7 cellular contexts compared by ENCODE assay signal in the genomic region with DNA sequence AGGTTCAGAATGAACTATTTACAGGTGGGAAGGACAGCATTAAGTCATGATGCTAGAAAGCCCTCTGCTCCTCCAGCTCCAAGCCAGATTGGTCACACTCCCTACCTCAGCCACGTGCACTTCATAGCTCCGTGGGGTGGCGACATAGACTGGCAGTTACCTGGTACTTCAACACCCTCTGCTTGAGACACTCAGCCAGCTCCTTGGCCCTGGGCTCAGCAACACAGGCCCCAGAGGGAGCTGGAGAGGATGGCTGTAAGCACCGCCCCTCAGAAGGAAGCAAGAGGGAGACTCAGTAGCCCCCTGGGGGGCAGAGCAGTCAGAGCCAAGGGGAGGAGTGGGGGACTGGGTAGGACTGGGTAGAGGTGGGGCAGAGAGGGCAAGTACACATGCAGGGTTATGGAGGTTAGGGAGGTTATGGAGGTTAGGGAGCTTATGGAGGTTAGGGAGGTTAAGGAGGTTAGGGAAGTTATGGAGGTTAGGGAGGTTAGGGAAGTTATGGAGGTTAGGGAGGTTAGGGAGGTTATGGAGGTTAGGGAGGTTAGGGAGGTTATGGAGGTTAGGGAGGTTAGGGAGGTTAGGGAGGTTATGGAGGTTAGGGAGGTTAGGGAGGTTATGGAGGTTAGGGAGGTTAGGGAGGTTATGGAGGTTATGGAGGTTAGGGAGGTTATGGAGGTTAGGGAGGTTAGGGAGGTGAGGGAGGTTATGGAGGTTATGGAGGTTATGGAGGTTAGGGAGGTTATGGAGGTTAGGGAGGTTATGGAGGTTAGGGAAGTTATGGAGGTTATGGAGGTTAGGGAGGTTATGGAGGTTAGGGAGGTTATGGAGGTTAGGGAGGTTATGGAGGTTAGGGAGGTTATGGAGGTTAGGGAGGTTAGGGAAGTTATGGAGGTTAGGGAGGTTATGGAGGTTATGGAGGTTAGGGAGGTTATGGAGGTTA.
DNase-seq lines count a peak whose midpoint lies in the region; ATAC-seq, FAIRE-seq and TF ChIP-seq lines count a peak whose summit lies in the region.
"Not testable (repeated sequence)": the region's sequence is repeated elsewhere in the genome, so short reads cannot be mapped to it uniquely, and the experiment has no call there.

No MANE protein-coding gene starts in this region.

- ATAC-seq in Panc1 (peak; percentile 58; the same call in 1 of the 2 replicates), psoas muscle (peak; percentile 31 to 48 (median 42))
- ATAC-seq in effector memory CD8-positive, alpha-beta T cell (replicated peaks): not testable (repeated sequence)

- H3K9ac ChIP-seq in astrocyte (ENCODE audit: low read length): not testable (repeated sequence)

- H3K36me3 ChIP-seq in Panc1 (ENCODE audit: control insufficient read depth, insufficient read depth, low read length); astrocyte (ENCODE audit: insufficient read depth, low read length): not testable (repeated sequence)
- H3K36me3 ChIP-seq in psoas muscle (ENCODE audit: insufficient read depth in 1 of 2, low read depth in 1 of 2): peaks cover 0 to 67% of the 10 kb centered on the region in 2 donors

- intact Hi-C loops in Panc1 (cut with micrococcal nuclease; ENCODE audit: unreplicated experiment); psoas muscle (cut with DNase I): not testable (repeated sequence)

- H3K4me3 Mint-ChIP-seq in astrocyte (ENCODE audit: unreplicated experiment); effector memory CD8-positive, alpha-beta T cell: not testable (repeated sequence)

- 69 to 78% (median 76%) methylated on average over 4 of the region's 4 CpGs for WGBS in psoas muscle, 3 donors

- H3K27me3 ChIP-seq in Panc1 (ENCODE audit: control insufficient read depth, insufficient read depth, low read length); astrocyte (ENCODE audit: insufficient read depth, low read length); psoas muscle (ENCODE audit: insufficient read depth in 3 of 3, low read length in 2 of 3): not testable (repeated sequence)

- BruUV-seq in Panc1 (replicated peaks; lab: Mats Ljungman, UMichigan): TSS peak; percentile 79

- CTCF ChIA-PET in Panc1 (lab: Charles Lee): not testable (repeated sequence)

- not testable (repeated sequence) for TF ChIP-seq CTCF in Panc1 (IDR thresholded peaks at IDR 0.05); astrocyte (IDR thresholded peaks at IDR 0.05; ENCODE audit: insufficient read depth, low read depth, low read length); psoas muscle (IDR thresholded peaks at IDR 0.05)

- H3K79me2 ChIP-seq in astrocyte (ENCODE audit: insufficient read depth, low read length): not testable (repeated sequence)

- H3K36me3 Mint-ChIP-seq in astrocyte (ENCODE audit: low read depth, unreplicated experiment): peaks cover 28% of the 10 kb centered on the region
- H3K36me3 Mint-ChIP-seq in effector memory CD8-positive, alpha-beta T cell (ENCODE audit: insufficient read depth): peaks cover 12% of the 10 kb centered on the region

- POLR2A ChIA-PET in Panc1 (lab: Charles Lee): not testable (repeated sequence)

- H4K20me1 ChIP-seq in astrocyte (ENCODE audit: insufficient read depth, low read length): peaks cover 46% of the 10 kb centered on the region

- not testable (repeated sequence) for H3K9me3 ChIP-seq in Panc1 (ENCODE audit: control insufficient read depth, insufficient read depth, low read depth, low read length); astrocyte (ENCODE audit: insufficient read depth, low read depth, low read length); psoas muscle

- H3K4me1 ChIP-seq in Panc1 (ENCODE audit: control insufficient read depth, insufficient read depth, low read length); astrocyte (ENCODE audit: insufficient read depth, low read length): not testable (repeated sequence)
- peaks cover 14% of the 10 kb centered on the region for H3K4me1 ChIP-seq in psoas muscle

- not testable (repeated sequence) for H3K27me3 Mint-ChIP-seq in astrocyte (ENCODE audit: low read depth, unreplicated experiment); effector memory CD8-positive, alpha-beta T cell

- H3K27ac Mint-ChIP-seq in astrocyte (ENCODE audit: unreplicated experiment): not testable (repeated sequence)
- peak overlapping the region; percentile 62 to 68 for H3K27ac Mint-ChIP-seq in effector memory CD8-positive, alpha-beta T cell

- not testable (repeated sequence) for H3K4me3 ChIP-seq in Panc1 (ENCODE audit: low read depth in 2 of 2, low read length in 2 of 2); astrocyte (ENCODE audit: insufficient read depth, low read depth, low read length); psoas muscle

- not testable (repeated sequence) for H2AFZ ChIP-seq in astrocyte (ENCODE audit: low read depth, low read length)

- H3K27ac ChIP-seq in Panc1 (ENCODE audit: low read length); astrocyte (ENCODE audit: low read depth, low read length); psoas muscle: not testable (repeated sequence)

- H3K9me3 Mint-ChIP-seq in astrocyte (ENCODE audit: unreplicated experiment); effector memory CD8-positive, alpha-beta T cell: not testable (repeated sequence)

- DNase-seq in G401 (ENCODE audit: low spot score) (peak; percentile 67), KBM-7 (peak; percentile 21), left kidney (ENCODE audit: low read depth, low spot score) (peak; percentile 34)
- DNase-seq in Panc1 (ENCODE audit: low read depth, low spot score); astrocyte (ENCODE audit: low read depth); effector memory CD8-positive, alpha-beta T cell; psoas muscle: not testable (repeated sequence)

- in situ Hi-C loops in G401 (cut with HindIII; ENCODE audit: low sequenced_read_pairs): loop anchor here (25.0 kb wide), 1 partner anchor 136 kb away; the partner anchor contains the start of gene MICAL3
- in situ Hi-C loops in KBM-7 (cut with MboI; ENCODE audit: low pct_unique_long_range_greater_than_20kb, low sequenced_read_pairs); Panc1 (cut with HindIII; ENCODE audit: low pct_unique_long_range_greater_than_20kb, low sequenced_read_pairs): not testable (repeated sequence)

- not testable (repeated sequence) for H3K4me2 ChIP-seq in astrocyte (ENCODE audit: low read length)

- peak; percentile 76 for FAIRE-seq in astrocyte (lab: Jason Lieb, UNC)

- not testable (repeated sequence) for H3K4me1 Mint-ChIP-seq in astrocyte (ENCODE audit: low read depth, unreplicated experiment); effector memory CD8-positive, alpha-beta T cell (ENCODE audit: low read depth in 2 of 2)
